10 cellular contexts compared by ENCODE assay signal in genomic region chr12:8648598-8649205, GRCh38. TPM values are rescaled to one million over a fixed set of nuclear protein-coding genes. Genes with fewer than 3 reads are reported as not detected.
A peak's percentile ranks its signal among the peaks of the same experiment; 100 is the strongest.
DNase-seq lines count a peak whose midpoint lies in the region; ATAC-seq and TF ChIP-seq lines count a peak whose summit lies in the region.
"Had no signal": no experiment of that assay in that cellular context is flagged by ENCODE, and none has a peak within 500 bp of the region (broad histone marks: within the 10 kb centered on the region; RNA-seq: fewer than 3 reads in every experiment).

No MANE protein-coding gene starts in this region.

- H3K36me3 ChIP-seq in breast epithelium: no peaks in the 10 kb centered on the region

- TF ChIP-seq CTCF in breast epithelium (IDR thresholded peaks at IDR 0.05): no peak

- ATAC-seq in GM19328 (IDR thresholded peaks at IDR 0.05; ENCODE audit: unreplicated experiment) (peak; percentile 66), HG03064 (IDR thresholded peaks at IDR 0.05; ENCODE audit: low read depth, unreplicated experiment) (peak; percentile 68)

- H3K4me3 ChIP-seq in breast epithelium: no peak overlapping the region

- H3K9me3 ChIP-seq in breast epithelium: no peaks in the 10 kb centered on the region

- no peak overlapping the region for H3K27ac ChIP-seq in breast epithelium

- TF ChIP-seq POLR2A in breast epithelium (IDR thresholded peaks at IDR 0.05): no peak

- intact Hi-C loops in breast epithelium (cut with DNase I; ENCODE audit: low total_unique reads): no loop called here

- DNase-seq in activated CD8-positive, alpha-beta memory T cell treated with anti-CD3 and anti-CD28 coated beads, Interleukin-2, amount 50 U/mL, for 24 hours (ENCODE audit: extremely low read depth): peak; percentile 51
- DNase-seq in stimulated activated CD8-positive, alpha-beta memory T cell treated with anti-CD3 and anti-CD28 coated beads, Interleukin-15, amount 100 ng/mL, for 24 hours (ENCODE audit: low read depth): peak; percentile 10
- DNase-seq in breast epithelium (ENCODE audit: low spot score in 2 of 2) (no peak), superior temporal gyrus (ENCODE audit: extremely low spot score) (no peak), cerebellar nuclear complex (lab: John Stamatoyannopoulos, UW) (no peak), NCI-H526 (lab: John Stamatoyannopoulos, UW) (no peak)

- H3K27me3 ChIP-seq in breast epithelium: no peaks in the 10 kb centered on the region

- H3K4me1 ChIP-seq in breast epithelium: no peaks in the 10 kb centered on the region

RNA-seq across cellular contexts. Expression of gene MFAP5, which starts 13.9 kb away (rescaled TPM):
- 100 to 1,000 TPM in 1 of 3 donors, 10 to 100 TPM in 2; 36.7 to 466 (median 42.0) TPM for total RNA-seq in breast epithelium
- total RNA-seq: T-helper 1 cell treated with Interleukin-12 subunit alpha and Interleukin-12 subunit beta and Interleukin-4 antibody, amounts not matched to agents 30 ng/mL and 1 ng/mL, for 36 hours had no signal

RNA-seq across cellular contexts. Expression of gene AICDA, which starts 36.0 kb away (rescaled TPM):
- total RNA-seq in breast epithelium: under 1 TPM in 1 of 3 donors, not detected in 2; 0.96 TPM
- total RNA-seq: skeletal muscle tissue had no signal

RNA-seq across cellular contexts. Expression of gene RIMKLB, which starts 49.1 kb away (rescaled TPM):
- 10 to 100 TPM; 42.2 to 52.1 (median 51.5) TPM for total RNA-seq in breast epithelium

Comparison
In these comparisons a context has a peak if more than half of its experiments do, and no peak if none do; other contexts are left out.
1. DNase-seq: peak in activated CD8-positive, alpha-beta memory T cell treated with anti-CD3 and anti-CD28 coated beads, Interleukin-2, amount 50 U/mL, for 24 hours (single experiment) and stimulated activated CD8-positive, alpha-beta memory T cell treated with anti-CD3 and anti-CD28 coated beads, Interleukin-15, amount 100 ng/mL, for 24 hours (single experiment); none in breast epithelium (0 of 2), superior temporal gyrus (single experiment), cerebellar nuclear complex (0 of 2) and NCI-H526 (0 of 2).